8 cellular contexts compared by ENCODE assay signal in the genomic region with DNA sequence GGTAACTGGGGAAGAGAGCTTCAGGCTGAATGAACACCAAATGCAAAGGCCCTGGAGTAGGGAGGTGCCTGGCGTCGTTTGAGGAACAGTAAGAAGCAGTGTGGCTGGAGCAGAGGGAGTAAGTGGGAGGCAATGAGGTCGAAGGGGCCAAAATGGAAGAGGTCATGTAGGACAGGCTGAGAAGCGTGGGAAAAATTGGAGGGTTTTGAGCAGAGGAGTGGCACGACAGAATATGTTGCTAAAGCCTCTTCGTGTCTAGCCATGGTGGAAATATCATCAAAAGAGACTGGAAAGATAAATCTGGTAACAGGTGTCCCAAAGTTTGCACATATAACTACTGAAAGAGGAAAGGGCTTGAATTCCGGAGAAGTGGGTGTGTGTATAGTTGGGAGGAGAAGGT. TPM values are rescaled to one million over a fixed set of nuclear protein-coding genes. Genes with fewer than 3 reads are reported as not detected.
DNase-seq lines count a peak whose midpoint lies in the region; ATAC-seq, FAIRE-seq and TF ChIP-seq lines count a peak whose summit lies in the region.

No MANE protein-coding gene starts in this region.

- peak overlapping the region; percentile 76 for H3K4me3 ChIP-seq in A549
- H3K4me3 ChIP-seq in CD4-positive, alpha-beta memory T cell (ENCODE audit: low read length in 2 of 2): no peak overlapping the region

- H3K27me3 ChIP-seq in CD4-positive, alpha-beta memory T cell (ENCODE audit: insufficient read depth, low read length): peaks cover 8% of the 10 kb centered on the region

- H3K9me3 Mint-ChIP-seq in CD4-positive, alpha-beta memory T cell: no peaks in the 10 kb centered on the region
- no peaks in the 10 kb centered on the region for H3K9me3 Mint-ChIP-seq in activated naive CD8-positive, alpha-beta T cell treated with anti-CD3 and anti-CD28 coated beads for 36 hours
- no peaks in the 10 kb centered on the region for H3K9me3 Mint-ChIP-seq in naive B cell
- H3K9me3 Mint-ChIP-seq in activated T-helper 1 cell treated with anti-CD3 and anti-CD28 coated beads, Interleukin-12 subunit alpha, Interleukin-12 subunit beta, Interleukin-2, Interleukin-4 antibody, amounts not matched to agents 30 ng/mL and 10 ng/mL and 1 ng/mL, durations not matched to agents 14 hours and 24 hours and 36 hours: no peaks in the 10 kb centered on the region

- H3K4me1 Mint-ChIP-seq in CD4-positive, alpha-beta memory T cell: peaks cover 12 to 31% (median 13%) of the 10 kb centered on the region in 4 donors
- peaks cover 20% of the 10 kb centered on the region for H3K4me1 Mint-ChIP-seq in activated naive CD8-positive, alpha-beta T cell treated with anti-CD3 and anti-CD28 coated beads for 36 hours
- H3K4me1 Mint-ChIP-seq in naive B cell: peaks cover 23 to 29% (median 26%) of the 10 kb centered on the region in 3 donors
- peaks cover 11% of the 10 kb centered on the region for H3K4me1 Mint-ChIP-seq in activated T-helper 1 cell treated with anti-CD3 and anti-CD28 coated beads, Interleukin-12 subunit alpha, Interleukin-12 subunit beta, Interleukin-2, Interleukin-4 antibody, amounts not matched to agents 30 ng/mL and 10 ng/mL and 1 ng/mL, durations not matched to agents 14 hours and 24 hours and 36 hours (ENCODE audit: low read depth)

- H3K27me3 Mint-ChIP-seq in CD4-positive, alpha-beta memory T cell: peaks cover 5 to 20% of the 10 kb centered on the region in 2 donors
- no peaks in the 10 kb centered on the region for H3K27me3 Mint-ChIP-seq in activated naive CD8-positive, alpha-beta T cell treated with anti-CD3 and anti-CD28 coated beads for 36 hours
- peaks cover 33 to 40% (median 34%) of the 10 kb centered on the region in 3 donors for H3K27me3 Mint-ChIP-seq in naive B cell
- peaks cover 45% of the 10 kb centered on the region for H3K27me3 Mint-ChIP-seq in activated T-helper 1 cell treated with anti-CD3 and anti-CD28 coated beads, Interleukin-12 subunit alpha, Interleukin-12 subunit beta, Interleukin-2, Interleukin-4 antibody, amounts not matched to agents 30 ng/mL and 10 ng/mL and 1 ng/mL, durations not matched to agents 14 hours and 24 hours and 36 hours (ENCODE audit: insufficient read depth)

- CTCF ChIA-PET in A549 (lab: Yijun Ruan, JAX): interaction anchor here (0.7 to 3.4 kb wide), 21 partner anchors 9 to 354 kb away, joined by 3 to 30 read pairs (median 3); no protein-coding TSS in a partner anchor
- CTCF ChIA-PET in CD4-positive, alpha-beta memory T cell (lab: Charles Lee; ENCODE audit: partially characterized antibody): interaction anchor here (1.4 kb wide), 1 partner anchor 8 kb away, joined by 5 read pairs; no protein-coding TSS in a partner anchor

- H3K36me3 Mint-ChIP-seq in CD4-positive, alpha-beta memory T cell: peaks cover 0 to 2% of the 10 kb centered on the region in 2 donors
- H3K36me3 Mint-ChIP-seq in activated naive CD8-positive, alpha-beta T cell treated with anti-CD3 and anti-CD28 coated beads for 36 hours: no peaks in the 10 kb centered on the region
- peaks cover 0 to 8% of the 10 kb centered on the region in 2 donors for H3K36me3 Mint-ChIP-seq in naive B cell
- H3K36me3 Mint-ChIP-seq in activated T-helper 1 cell treated with anti-CD3 and anti-CD28 coated beads, Interleukin-12 subunit alpha, Interleukin-12 subunit beta, Interleukin-2, Interleukin-4 antibody, amounts not matched to agents 30 ng/mL and 10 ng/mL and 1 ng/mL, durations not matched to agents 14 hours and 24 hours and 36 hours (ENCODE audit: low read depth): peaks cover 1% of the 10 kb centered on the region

- POLR2A ChIA-PET in A549 (lab: Yijun Ruan, JAX): interaction anchor here (3.4 kb wide), 1 partner anchor 137 kb away, joined by 33 read pairs; no protein-coding TSS in a partner anchor
- POLR2A ChIA-PET in CD4-positive, alpha-beta memory T cell (lab: Charles Lee; ENCODE audit: partially characterized antibody): no interaction called here

- peak overlapping the region; percentile 97 for H3K4me2 ChIP-seq in A549

- FAIRE-seq in A549 (lab: Jason Lieb, UNC): no peak

- TF ChIP-seq CTCF in A549 (IDR thresholded peaks at IDR 0.05) (no peak), GM20000 (IDR thresholded peaks at IDR 0.05; ENCODE audit: extremely low read depth, missing control alignments) (no peak)

- TF ChIP-seq POLR2A in A549 (IDR thresholded peaks at IDR 0.05; ENCODE audit: low read length): no peak

- no peaks in the 10 kb centered on the region for H3K36me3 ChIP-seq in CD4-positive, alpha-beta memory T cell (ENCODE audit: insufficient read depth, low read length)

- TF ChIP-seq EP300 in A549 (IDR thresholded peaks at IDR 0.05): no peak

- no peak for DNase-seq in A549 (ENCODE audit: low read depth in 1 of 2, low spot score in 1 of 2)
- no peak for DNase-seq in CD4-positive, alpha-beta memory T cell
- no peak for DNase-seq in activated naive CD8-positive, alpha-beta T cell treated with anti-CD3 and anti-CD28 coated beads for 36 hours
- no peak for DNase-seq in naive B cell
- no peak for DNase-seq in mesenteric fat pad (ENCODE audit: low spot score)
- no peak for DNase-seq in activated T-helper 1 cell treated with anti-CD3 and anti-CD28 coated beads, Interleukin-12 subunit alpha, Interleukin-12 subunit beta, Interleukin-2, Interleukin-4 antibody, amounts not matched to agents 30 ng/mL and 10 ng/mL and 1 ng/mL, durations not matched to agents 14 hours and 24 hours and 36 hours (ENCODE audit: low spot score)
- DNase-seq in GM20000 (ENCODE audit: low spot score): no peak
- no peak for DNase-seq in COLO668 (lab: John Stamatoyannopoulos, UW; ENCODE audit: unreplicated experiment)

- no peak for TF ChIP-seq RAD21 in A549 (conservative IDR thresholded peaks at IDR 0.05 in 1 of 2, IDR thresholded peaks at IDR 0.05 in 1 of 2)

- intact Hi-C loops in CD4-positive, alpha-beta memory T cell (cut with micrococcal nuclease): no loop called here
- intact Hi-C loops in activated T-helper 1 cell treated with anti-CD3 and anti-CD28 coated beads, Interleukin-12 subunit alpha, Interleukin-12 subunit beta, Interleukin-2, Interleukin-4 antibody, amounts not matched to agents 30 ng/mL and 10 ng/mL and 1 ng/mL, durations not matched to agents 14 hours and 24 hours and 36 hours (cut with micrococcal nuclease): loop anchor here (5.0 to 10.0 kb wide), 4 partner anchors 124 to 892 kb away; a partner anchor contains a TSS

- no peak overlapping the region for H3K27ac Mint-ChIP-seq in CD4-positive, alpha-beta memory T cell
- H3K27ac Mint-ChIP-seq in activated naive CD8-positive, alpha-beta T cell treated with anti-CD3 and anti-CD28 coated beads for 36 hours: no peak overlapping the region
- H3K27ac Mint-ChIP-seq in naive B cell: peak overlapping the region in 3 of 6 donors; percentile 22 to 91 (median 79)
- no peak overlapping the region for H3K27ac Mint-ChIP-seq in activated T-helper 1 cell treated with anti-CD3 and anti-CD28 coated beads, Interleukin-12 subunit alpha, Interleukin-12 subunit beta, Interleukin-2, Interleukin-4 antibody, amounts not matched to agents 30 ng/mL and 10 ng/mL and 1 ng/mL, durations not matched to agents 14 hours and 24 hours and 36 hours

- peak overlapping the region; percentile 75 to 88; a peak in 5 of 6 replicates for H3K27ac ChIP-seq in A549
- no peak overlapping the region for H3K27ac ChIP-seq in CD4-positive, alpha-beta memory T cell (ENCODE audit: low read depth, low read length)

- H3K4me3 Mint-ChIP-seq in CD4-positive, alpha-beta memory T cell: peak overlapping the region in 7 of 8 donors; percentile 0 to 75 (median 19)
- H3K4me3 Mint-ChIP-seq in activated naive CD8-positive, alpha-beta T cell treated with anti-CD3 and anti-CD28 coated beads for 36 hours: peak overlapping the region; percentile 90
- peak overlapping the region; percentile 48 to 96 (median 69) for H3K4me3 Mint-ChIP-seq in naive B cell
- no peak overlapping the region for H3K4me3 Mint-ChIP-seq in activated T-helper 1 cell treated with anti-CD3 and anti-CD28 coated beads, Interleukin-12 subunit alpha, Interleukin-12 subunit beta, Interleukin-2, Interleukin-4 antibody, amounts not matched to agents 30 ng/mL and 10 ng/mL and 1 ng/mL, durations not matched to agents 14 hours and 24 hours and 36 hours

- H3K4me1 ChIP-seq in A549: peaks cover 66% of the 10 kb centered on the region
- H3K4me1 ChIP-seq in CD4-positive, alpha-beta memory T cell (ENCODE audit: insufficient read depth, low read length): peaks cover 18% of the 10 kb centered on the region

- ATAC-seq in A549 (no peak), naive B cell (ENCODE audit: low read depth in 2 of 2) (no peak)

- WGBS in A549 (ENCODE audit: missing lambda C conversion rate): 71% methylated on average over 7 of the region's 7 CpGs

- H3K9me3 ChIP-seq in A549: no peaks in the 10 kb centered on the region
- no peaks in the 10 kb centered on the region for H3K9me3 ChIP-seq in CD4-positive, alpha-beta memory T cell (ENCODE audit: control insufficient read depth in 1 of 2, low read length in 2 of 2)

TF ChIP-seq in A549, 52 proteins besides CTCF, POLR2A, EP300 and RAD21 (continues in another document):
- TF ChIP-seq MAFK (IDR thresholded peaks at IDR 0.05; ENCODE audit: partially characterized antibody): no peak
- no peak for TF ChIP-seq JUN (IDR thresholded peaks at IDR 0.05)
- TF ChIP-seq KDM5A (IDR thresholded peaks at IDR 0.05): no peak
- no peak for TF ChIP-seq HEYL (CRISPR knock-in tag; IDR thresholded peaks at IDR 0.05)

RNA-seq across cellular contexts. Expression of a gene that starts 1.9 kb away (rescaled TPM):
- 21.2 and 24.6 TPM in 2 replicates for polyA plus RNA-seq in A549 (2011; rRNA removed)
- 6.6 and 7.6 TPM in 2 replicates for polyA plus RNA-seq in A549 (2012; cell fraction: cytosol; rRNA removed)
- polyA plus RNA-seq in A549 (2012; cell fraction: nucleus; rRNA removed): 40.9 and 49.2 TPM in 2 replicates
- polyA plus RNA-seq in A549 (2017; fragmentation: RNase III; extraction: RNeasy Plus Mini Kit Qiagen cat#74134 plus additional on column Dnase treatment): 4.8 to 5.7 TPM (median 5.4 TPM) in 3 replicates
- polyA minus RNA-seq in A549 (2011; rRNA and poly(A)+ RNA removed): 46.2 and 46.9 TPM in 2 replicates
- total RNA-seq in CD4-positive, alpha-beta memory T cell: under 1 TPM; 0.44 to 0.55 TPM
- polyA plus RNA-seq in CD4-positive, alpha-beta memory T cell: under 1 TPM in 1 of 2 donors, not detected in 1; 0.05 TPM
- total RNA-seq in activated naive CD8-positive, alpha-beta T cell treated with anti-CD3 and anti-CD28 coated beads for 36 hours: 1 to 10 TPM; 6.1 to 6.2 TPM
- polyA plus RNA-seq in naive B cell (ENCODE audit: low read depth in 6 of 6): under 1 TPM in 3 of 6 donors, not detected in 3; 0.15 to 0.21 (median 0.16) TPM
- total RNA-seq in mesenteric fat pad: 1.3 TPM
- 0.31 TPM in 1 of 2 replicates, not detected in the other for total RNA-seq in activated T-helper 1 cell treated with anti-CD3 and anti-CD28 coated beads, Interleukin-12 subunit alpha, Interleukin-12 subunit beta, Interleukin-2, Interleukin-4 antibody, amounts not matched to agents 30 ng/mL and 10 ng/mL and 1 ng/mL, durations not matched to agents 14 hours and 24 hours and 36 hours
